ENCODE assay signal across 29 cellular contexts in the genomic region with DNA sequence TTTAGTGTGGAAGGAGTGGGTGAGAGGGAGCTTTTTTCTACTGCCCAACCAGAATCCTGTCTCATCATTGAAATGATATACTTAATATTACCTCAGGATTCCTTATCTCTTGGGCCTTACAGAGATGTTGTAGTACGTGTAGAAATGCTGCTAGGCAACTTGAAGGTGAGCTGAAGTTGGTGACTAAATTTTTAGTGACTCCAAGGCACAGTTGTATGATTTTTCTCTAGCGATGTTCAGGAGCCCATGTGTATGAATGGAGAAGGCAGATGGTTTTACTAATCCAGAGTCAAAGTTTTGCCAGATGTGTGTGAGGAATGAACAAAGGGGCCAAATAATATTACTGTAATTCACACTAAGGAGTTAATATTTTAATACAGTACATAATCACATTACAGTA.
"Had no signal": no experiment of that assay in that cellular context is flagged by ENCODE, and none has a peak within 500 bp of the region (broad histone marks: within the 10 kb centered on the region; RNA-seq: fewer than 3 reads in every experiment).

No MANE protein-coding gene starts in this region.

- H3K27me3 Mint-ChIP-seq: activated CD4-positive, alpha-beta T cell treated with anti-CD3 and anti-CD28 coated beads, Interleukin-2, amount 10 ng/mL, durations not matched to agents 24 days and 14 days; brain had no signal

- H3K36me3 ChIP-seq: ascending aorta, breast epithelium, cardiac muscle cell, colonic mucosa, esophagus muscularis mucosa, gastroesophageal sphincter, heart right ventricle had no signal

- H3K4me1 Mint-ChIP-seq: activated CD4-positive, alpha-beta T cell treated with anti-CD3 and anti-CD28 coated beads for 36 hours; activated CD4-positive, alpha-beta T cell treated with anti-CD3 and anti-CD28 coated beads, Interleukin-2, amount 10 ng/mL, durations not matched to agents 24 days and 14 days; activated CD8-positive, alpha-beta memory T cell treated with anti-CD3 and anti-CD28 coated beads, Interleukin-2, amount 10 ng/mL, durations not matched to agents 7 days and 5 days; activated naive CD4-positive, alpha-beta T cell treated with anti-CD3 and anti-CD28 coated beads, Interleukin-2, amount 10 ng/mL, durations not matched to agents 7 days and 5 days; activated naive CD8-positive, alpha-beta T cell treated with anti-CD3 and anti-CD28 coated beads, Interleukin-2, amount 10 ng/mL, durations not matched to agents 7 days and 5 days; brain had no signal

- H3K9me3 Mint-ChIP-seq: activated naive CD4-positive, alpha-beta T cell treated with anti-CD3 and anti-CD28 coated beads, Interleukin-2, amount 10 ng/mL, durations not matched to agents 7 days and 5 days had no signal

- DNase-seq: activated CD4-positive, alpha-beta memory T cell treated with anti-CD3 and anti-CD28 coated beads for 36 hours; activated CD4-positive, alpha-beta T cell treated with anti-CD3 and anti-CD28 coated beads for 36 hours; activated CD4-positive, alpha-beta T cell treated with anti-CD3 and anti-CD28 coated beads, Interleukin-2, amount 10 ng/mL, durations not matched to agents 24 days and 14 days; activated CD4-positive, CD25-positive, alpha-beta regulatory T cell; activated CD4-positive, CD25-positive, alpha-beta regulatory T cell treated with anti-CD3 and anti-CD28 coated beads, Interleukin-2, amount 50 U/mL, for 72 hours; activated CD8-positive, alpha-beta memory T cell treated with anti-CD3 and anti-CD28 coated beads, Interleukin-2, amount 10 ng/mL, durations not matched to agents 7 days and 5 days; activated CD8-positive, alpha-beta memory T cell treated with anti-CD3 and anti-CD28 coated beads, Interleukin-2, amount 50 U/mL, for 4 hours; activated CD8-positive, alpha-beta T cell treated with anti-CD3 and anti-CD28 coated beads, Interleukin-2, amount 10 ng/mL, durations not matched to agents 7 days and 5 days; activated gamma-delta T cell; activated naive CD4-positive, alpha-beta T cell; activated naive CD4-positive, alpha-beta T cell treated with anti-CD3 and anti-CD28 coated beads, Interleukin-2, amount 10 ng/mL, durations not matched to agents 7 days and 5 days; activated naive CD8-positive, alpha-beta T cell treated with anti-CD3 and anti-CD28 coated beads, Interleukin-2, amount 10 ng/mL, durations not matched to agents 7 days and 5 days; activated T-cell treated with anti-CD3 and anti-CD28 coated beads, Interleukin-2, amount 50 U/mL, for 1 hour; activated T-cell treated with anti-CD3 and anti-CD28 coated beads, Interleukin-2, amount 50 U/mL, for 48 hours; central memory CD4-positive, alpha-beta T cell; cerebellar nuclear complex; colonic mucosa; effector CD8-positive, alpha-beta T cell; foreskin melanocyte; heart right ventricle; T-helper 2 cell had no signal

- H3K27ac Mint-ChIP-seq: activated CD4-positive, alpha-beta memory T cell treated with anti-CD3 and anti-CD28 coated beads for 36 hours; activated CD4-positive, alpha-beta T cell treated with anti-CD3 and anti-CD28 coated beads for 36 hours; activated CD4-positive, alpha-beta T cell treated with anti-CD3 and anti-CD28 coated beads, Interleukin-2, amount 10 ng/mL, durations not matched to agents 24 days and 14 days; activated CD8-positive, alpha-beta memory T cell treated with anti-CD3 and anti-CD28 coated beads, Interleukin-2, amount 10 ng/mL, durations not matched to agents 7 days and 5 days; activated CD8-positive, alpha-beta T cell treated with anti-CD3 and anti-CD28 coated beads, Interleukin-2, amount 10 ng/mL, durations not matched to agents 7 days and 5 days; activated naive CD4-positive, alpha-beta T cell treated with anti-CD3 and anti-CD28 coated beads, Interleukin-2, amount 10 ng/mL, durations not matched to agents 7 days and 5 days; activated naive CD4-positive, alpha-beta T cell treated with anti-CD3 and anti-CD28 coated beads, Interleukin-2, amount 50 U/mL, for 72 hours; activated naive CD8-positive, alpha-beta T cell treated with anti-CD3 and anti-CD28 coated beads, Interleukin-2, amount 10 ng/mL, durations not matched to agents 7 days and 5 days; activated T-helper 1 cell treated with anti-CD3 and anti-CD28 coated beads, Interleukin-12 subunit alpha, Interleukin-12 subunit beta, Interleukin-2, Interleukin-4 antibody, amounts not matched to agents 30 ng/mL and 10 ng/mL and 1 ng/mL, durations not matched to agents 14 hours and 24 hours and 36 hours; brain had no signal

- H3K4me1 ChIP-seq: ascending aorta, breast epithelium, colonic mucosa, esophagus muscularis mucosa, gastroesophageal sphincter, heart right ventricle had no signal

- H3K4me3 ChIP-seq: ascending aorta, breast epithelium, cardiac muscle cell, colonic mucosa, esophagus muscularis mucosa, gastroesophageal sphincter, heart right ventricle had no signal

- H3K36me3 Mint-ChIP-seq: activated CD4-positive, alpha-beta memory T cell treated with anti-CD3 and anti-CD28 coated beads for 36 hours; activated CD8-positive, alpha-beta memory T cell treated with anti-CD3 and anti-CD28 coated beads, Interleukin-2, amount 10 ng/mL, durations not matched to agents 7 days and 5 days; activated naive CD4-positive, alpha-beta T cell treated with anti-CD3 and anti-CD28 coated beads, Interleukin-2, amount 10 ng/mL, durations not matched to agents 7 days and 5 days; activated naive CD8-positive, alpha-beta T cell treated with anti-CD3 and anti-CD28 coated beads, Interleukin-2, amount 10 ng/mL, durations not matched to agents 7 days and 5 days; brain had no signal

- H3K4me3 Mint-ChIP-seq: activated CD4-positive, alpha-beta memory T cell treated with anti-CD3 and anti-CD28 coated beads for 36 hours; activated CD4-positive, alpha-beta T cell treated with anti-CD3 and anti-CD28 coated beads for 36 hours; activated CD4-positive, alpha-beta T cell treated with anti-CD3 and anti-CD28 coated beads, Interleukin-2, amount 10 ng/mL, durations not matched to agents 24 days and 14 days; activated CD8-positive, alpha-beta memory T cell treated with anti-CD3 and anti-CD28 coated beads, Interleukin-2, amount 10 ng/mL, durations not matched to agents 7 days and 5 days; activated CD8-positive, alpha-beta T cell treated with anti-CD3 and anti-CD28 coated beads, Interleukin-2, amount 10 ng/mL, durations not matched to agents 7 days and 5 days; activated naive CD4-positive, alpha-beta T cell treated with anti-CD3 and anti-CD28 coated beads, Interleukin-2, amount 10 ng/mL, durations not matched to agents 7 days and 5 days; activated naive CD8-positive, alpha-beta T cell treated with anti-CD3 and anti-CD28 coated beads, Interleukin-2, amount 10 ng/mL, durations not matched to agents 7 days and 5 days; activated T-helper 1 cell treated with anti-CD3 and anti-CD28 coated beads, Interleukin-12 subunit alpha, Interleukin-12 subunit beta, Interleukin-2, Interleukin-4 antibody, amounts not matched to agents 30 ng/mL and 10 ng/mL and 1 ng/mL, durations not matched to agents 14 hours and 24 hours and 36 hours; brain had no signal

- H3K27me3 ChIP-seq: ascending aorta, breast epithelium, cardiac muscle cell, colonic mucosa, esophagus muscularis mucosa, gastroesophageal sphincter, heart right ventricle had no signal

- H3K27ac ChIP-seq: ascending aorta, breast epithelium, cardiac muscle cell, colonic mucosa, esophagus muscularis mucosa, gastroesophageal sphincter, heart right ventricle had no signal

- H3K9me3 ChIP-seq: ascending aorta, breast epithelium, colonic mucosa, gastroesophageal sphincter had no signal
